11 cellular contexts compared by ENCODE assay signal in genomic region chr18:63236417-63236816, GRCh38.
DNase-seq lines count a peak whose midpoint lies in the region; ATAC-seq and TF ChIP-seq lines count a peak whose summit lies in the region.
"Had no signal": no experiment of that assay in that cellular context is flagged by ENCODE, and none has a peak within 500 bp of the region (broad histone marks: within the 10 kb centered on the region; RNA-seq: fewer than 3 reads in every experiment).

No MANE protein-coding gene starts in this region.

- H3K4me3 ChIP-seq in breast epithelium, result peak overlapping the region; percentile 14 to 47 (median 18)
- H3K4me3 ChIP-seq in mammary epithelial cell (replicated peaks in 1 of 3; ENCODE audit: insufficient read depth in 1 of 3, low read depth in 2 of 3, low read length in 3 of 3), result no peak overlapping the region
- H3K4me3 ChIP-seq in muscle layer of colon (ENCODE audit: low read depth in 1 of 2, low read length in 2 of 2), result no peak overlapping the region
- H3K4me3 ChIP-seq in vagina, result no peak overlapping the region

- CTCF ChIA-PET in mammary epithelial cell (lab: Charles Lee; ENCODE audit: low non-redundant PET), result no interaction called here

- peak overlapping the region; percentile 84 for H3K27ac Mint-ChIP-seq in central memory CD8-positive, alpha-beta T cell (ENCODE audit: low read depth)

- H3K27me3 ChIP-seq in breast epithelium, result no peaks in the 10 kb centered on the region
- no peaks in the 10 kb centered on the region for H3K27me3 ChIP-seq in mammary epithelial cell (ENCODE audit: insufficient read depth, low read length)
- H3K27me3 ChIP-seq in muscle layer of colon (ENCODE audit: control insufficient read depth in 1 of 2, insufficient read depth in 2 of 2, low read length in 2 of 2), result no peaks in the 10 kb centered on the region
- no peaks in the 10 kb centered on the region for H3K27me3 ChIP-seq in vagina

- no peak for ATAC-seq in central memory CD8-positive, alpha-beta T cell (replicated peaks; ENCODE audit: extremely low read depth, poor library complexity, severe bottlenecking)
- no peak for ATAC-seq in HG02588 (IDR thresholded peaks at IDR 0.05; ENCODE audit: unreplicated experiment)

- no peak for DNase-seq in breast epithelium (ENCODE audit: low spot score in 2 of 2)
- no peak for DNase-seq in mammary epithelial cell
- no peak for DNase-seq in central memory CD8-positive, alpha-beta T cell (ENCODE audit: low spot score in 2 of 2)
- no peak for DNase-seq in vagina (ENCODE audit: extremely low spot score in 2 of 2)
- DNase-seq in A172 (ENCODE audit: low spot score), result no peak
- no peak for DNase-seq in COR-L47 (lab: John Stamatoyannopoulos, UW)
- DNase-seq: GOT3, NCI-H510A, small intestine had no signal

- TF ChIP-seq POLR2A in breast epithelium (IDR thresholded peaks at IDR 0.05), result no peak
- TF ChIP-seq POLR2A in vagina (IDR thresholded peaks at IDR 0.05), result no peak

- in situ Hi-C loops in mammary epithelial cell (cut with MboI; ENCODE audit: low sequenced_read_pairs in 2 of 2), result no loop called here

- H3K9me3 ChIP-seq in breast epithelium (no peaks in the 10 kb centered on the region), mammary epithelial cell (replicated peaks; ENCODE audit: insufficient read depth, low read length) (no peaks in the 10 kb centered on the region), muscle layer of colon (ENCODE audit: low read length) (no peaks in the 10 kb centered on the region), vagina (no peaks in the 10 kb centered on the region)

- peaks cover 41% of the 10 kb centered on the region for H3K4me1 Mint-ChIP-seq in central memory CD8-positive, alpha-beta T cell

- H3K9me3 Mint-ChIP-seq in central memory CD8-positive, alpha-beta T cell, result no peaks in the 10 kb centered on the region

- H3K4me1 ChIP-seq in breast epithelium (peaks cover 13% of the 10 kb centered on the region in 2 donors), mammary epithelial cell (ENCODE audit: insufficient read depth, low read length) (peaks cover 20% of the 10 kb centered on the region), muscle layer of colon (ENCODE audit: insufficient read depth, low read length) (peaks cover 26% of the 10 kb centered on the region), vagina (peaks cover 51% of the 10 kb centered on the region)

- peaks cover 12% of the 10 kb centered on the region for H3K36me3 Mint-ChIP-seq in central memory CD8-positive, alpha-beta T cell (ENCODE audit: insufficient read depth)

- H3K27me3 Mint-ChIP-seq in central memory CD8-positive, alpha-beta T cell, result no peaks in the 10 kb centered on the region

- over 99% methylated on average over 13 of the region's 15 CpGs for WGBS in mammary epithelial cell (ENCODE audit: low coverage, missing lambda C conversion rate)

- no peak overlapping the region for H3K4me3 Mint-ChIP-seq in central memory CD8-positive, alpha-beta T cell

- H3K27ac ChIP-seq in breast epithelium (peak overlapping the region; percentile 93 to 94), mammary epithelial cell (ENCODE audit: insufficient read depth, low read depth, low read length) (no peak overlapping the region), muscle layer of colon (ENCODE audit: low read depth, low read length) (peak overlapping the region; percentile 42), vagina (peak overlapping the region; percentile 90)

- no peaks in the 10 kb centered on the region for H3K79me2 ChIP-seq in mammary epithelial cell (ENCODE audit: insufficient read depth, low read length)

- no peak overlapping the region for H3K4me2 ChIP-seq in mammary epithelial cell (ENCODE audit: insufficient read depth, low read depth, low read length)

- no peaks in the 10 kb centered on the region for H4K20me1 ChIP-seq in mammary epithelial cell (ENCODE audit: insufficient read depth, low read length)

- H3K9ac ChIP-seq in mammary epithelial cell (ENCODE audit: insufficient read depth, low read length) (no peak overlapping the region), muscle layer of colon (ENCODE audit: low read length) (no peak overlapping the region)

- no peak for TF ChIP-seq CTCF in breast epithelium (IDR thresholded peaks at IDR 0.05)
- no peak for TF ChIP-seq CTCF in mammary epithelial cell (conservative IDR thresholded peaks at IDR 0.05 in 1 of 2, IDR thresholded peaks at IDR 0.05 in 1 of 2; ENCODE audit: extremely low read depth in 1 of 2, insufficient read depth in 1 of 2, low read depth in 1 of 2, low read length in 2 of 2)
- no peak for TF ChIP-seq CTCF in vagina (IDR thresholded peaks at IDR 0.05)

- BruUV-seq in mammary epithelial cell (replicated peaks; lab: Mats Ljungman, UMichigan), result no TSS peak

- intact Hi-C loops in breast epithelium (cut with DNase I; ENCODE audit: low total_unique reads), result no loop called here
- intact Hi-C loops in mammary epithelial cell (cut with micrococcal nuclease), result no loop called here
- intact Hi-C loops in vagina (cut with DNase I), result loop anchor here (5.0 kb wide), 1 partner anchor 81 kb away; the partner anchor contains the start of gene BCL2

- H3K36me3 ChIP-seq in breast epithelium (no peaks in the 10 kb centered on the region), mammary epithelial cell (ENCODE audit: insufficient read depth, low read length) (no peaks in the 10 kb centered on the region), muscle layer of colon (ENCODE audit: insufficient read depth, low read length) (no peaks in the 10 kb centered on the region), vagina (no peaks in the 10 kb centered on the region)

- H2AFZ ChIP-seq in mammary epithelial cell (ENCODE audit: low read depth, low read length), result no peak overlapping the region

- dilution Hi-C loops in mammary epithelial cell (cut with HindIII; ENCODE audit: low sequenced_read_pairs), result no loop called here

Comparison
In these comparisons a context has a peak if more than half of its experiments do, and no peak if none do; other contexts are left out.
1. H3K4me3 ChIP-seq: peak in breast epithelium (3 of 3); none in mammary epithelial cell (0 of 3), muscle layer of colon (0 of 2) and vagina (0 of 2).